ENCODE assay signal across 1 cellular context in genomic region chr16:85445779-85446222, GRCh38.
TF ChIP-seq lines count a peak whose summit lies in the region.

No MANE protein-coding gene starts in this region.

TF ChIP-seq in HEK293, 187 proteins besides CTCF, POLR2A, EP300 and RAD21 (continued from another document):
- TF ChIP-seq KLF1 (tag by site-specific recombination; IDR thresholded peaks at IDR 0.05) (peak; percentile 38; the same call in 1 of the 2 replicates), BCL11A (tag by site-specific recombination; IDR thresholded peaks at IDR 0.05; ENCODE audit: low read depth) (no peak), ZXDB (tag by site-specific recombination; IDR thresholded peaks at IDR 0.05) (no peak), ZNF768 (tag by site-specific recombination; IDR thresholded peaks at IDR 0.05) (peak; percentile 98), ZNF214 (tag by site-specific recombination; IDR thresholded peaks at IDR 0.05; ENCODE audit: borderline replicate concordance) (no peak), ZNF791 (tag by site-specific recombination; IDR thresholded peaks at IDR 0.05) (no peak), ZNF202 (tag by site-specific recombination; IDR thresholded peaks at IDR 0.05; ENCODE audit: borderline replicate concordance) (no peak), GLIS1 (tag by site-specific recombination; IDR thresholded peaks at IDR 0.05) (peak; percentile 41; the same call in 1 of the 2 replicates), ZNF521 (tag by site-specific recombination; IDR thresholded peaks at IDR 0.05) (no peak), ZNF132 (tag by site-specific recombination; IDR thresholded peaks at IDR 0.05; ENCODE audit: borderline replicate concordance) (no peak)
- TF ChIP-seq, protein P1, sequence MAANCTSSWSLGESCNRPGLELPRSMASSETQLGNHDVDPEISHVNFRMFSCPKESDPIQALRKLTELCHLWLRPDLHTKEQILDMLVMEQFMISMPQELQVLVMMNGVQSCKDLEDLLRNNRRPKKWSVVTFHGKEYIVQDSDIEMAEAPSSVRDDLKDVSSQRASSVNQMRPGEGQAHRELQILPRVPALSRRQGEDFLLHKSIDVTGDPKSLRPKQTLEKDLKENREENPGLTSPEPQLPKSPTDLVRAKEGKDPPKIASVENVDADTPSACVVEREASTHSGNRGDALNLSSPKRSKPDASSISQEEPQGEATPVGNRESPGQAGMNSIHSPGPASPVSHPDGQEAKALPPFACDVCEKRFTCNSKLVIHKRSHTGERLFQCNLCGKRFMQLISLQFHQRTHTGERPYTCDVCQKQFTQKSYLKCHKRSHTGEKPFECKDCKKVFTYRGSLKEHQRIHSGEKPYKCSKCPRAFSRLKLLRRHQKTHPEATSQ (tag by site-specific recombination; IDR thresholded peaks at IDR 0.05) = no peak
- TF ChIP-seq, protein P2, sequence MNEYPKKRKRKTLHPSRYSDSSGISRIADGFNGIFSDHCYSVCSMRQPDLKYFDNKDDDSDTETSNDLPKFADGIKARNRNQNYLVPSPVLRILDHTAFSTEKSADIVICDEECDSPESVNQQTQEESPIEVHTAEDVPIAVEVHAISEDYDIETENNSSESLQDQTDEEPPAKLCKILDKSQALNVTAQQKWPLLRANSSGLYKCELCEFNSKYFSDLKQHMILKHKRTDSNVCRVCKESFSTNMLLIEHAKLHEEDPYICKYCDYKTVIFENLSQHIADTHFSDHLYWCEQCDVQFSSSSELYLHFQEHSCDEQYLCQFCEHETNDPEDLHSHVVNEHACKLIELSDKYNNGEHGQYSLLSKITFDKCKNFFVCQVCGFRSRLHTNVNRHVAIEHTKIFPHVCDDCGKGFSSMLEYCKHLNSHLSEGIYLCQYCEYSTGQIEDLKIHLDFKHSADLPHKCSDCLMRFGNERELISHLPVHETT (tag by site-specific recombination; IDR thresholded peaks at IDR 0.05) = no peak
